In genomic region chr4:13705521-13706035, GRCh38 we compare ENCODE assay signal across 10 cellular contexts.
A peak's percentile ranks its signal among the peaks of the same experiment; 100 is the strongest.
DNase-seq lines count a peak whose midpoint lies in the region; ATAC-seq, FAIRE-seq and TF ChIP-seq lines count a peak whose summit lies in the region.
"Had no signal": no experiment of that assay in that cellular context is flagged by ENCODE, and none has a peak within 500 bp of the region (broad histone marks: within the 10 kb centered on the region; RNA-seq: fewer than 3 reads in every experiment).

No MANE protein-coding gene starts in this region.

- POLR2A ChIA-PET in A549 (lab: Yijun Ruan, JAX) = no interaction called here
- POLR2A ChIA-PET in H1 (lab: Charles Lee; ENCODE audit: partially characterized antibody) = no interaction called here

- no peak overlapping the region for H3K27ac Mint-ChIP-seq in glutamatergic neuron (ENCODE audit: unreplicated experiment)
- H3K27ac Mint-ChIP-seq: activated CD4-positive, alpha-beta T cell treated with anti-CD3 and anti-CD28 coated beads for 36 hours had no signal

- H3K9me3 Mint-ChIP-seq in glutamatergic neuron (ENCODE audit: unreplicated experiment) = no peaks in the 10 kb centered on the region

- FAIRE-seq in A549 (lab: Jason Lieb, UNC) = no peak
- no peak for FAIRE-seq in H1 (lab: Jason Lieb, UNC)

- 0 out of 2 replicates have a peak overlapping the region, but pooled peaks have one; percentile 56 for H2AFZ ChIP-seq in H1 (ENCODE audit: low read length)

- H3K4me2 ChIP-seq in A549 (no peak overlapping the region), H1 (ENCODE audit: insufficient read depth in 1 of 2, low read depth in 2 of 2, low read length in 2 of 2) (no peak overlapping the region)

- no peak overlapping the region for H3K18ac ChIP-seq in H1 (ENCODE audit: extremely low read depth, low read length)

- TF ChIP-seq CTCF in A549 (IDR thresholded peaks at IDR 0.05) = no peak
- no peak for TF ChIP-seq CTCF in H1 (IDR thresholded peaks at IDR 0.05; ENCODE audit: control extremely low read depth in 1 of 3, insufficient read depth in 1 of 3, low read depth in 1 of 3, low read length in 3 of 3)
- no peak for TF ChIP-seq CTCF in lung (IDR thresholded peaks at IDR 0.05; ENCODE audit: control extremely low read depth, extremely low read depth)
- no peak for TF ChIP-seq CTCF in glutamatergic neuron (IDR thresholded peaks at IDR 0.05; ENCODE audit: partially characterized antibody, unreplicated experiment)

- H3K4me1 ChIP-seq in A549 (peaks cover 38% of the 10 kb centered on the region), H1 (replicated peaks in 1 of 4; ENCODE audit: control insufficient read depth in 3 of 4, insufficient read depth in 4 of 4, low read length in 3 of 4) (no peaks in the 10 kb centered on the region), lung (ENCODE audit: control insufficient read depth in 2 of 2, insufficient read depth in 2 of 2, low read length in 2 of 2) (peaks cover 2 to 3% of the 10 kb centered on the region in 2 donors)

- no peaks in the 10 kb centered on the region for H3K79me1 ChIP-seq in H1 (ENCODE audit: low read depth, low read length)

- H3K4me3 ChIP-seq in A549 (no peak overlapping the region), H1 (ENCODE audit: extremely low read depth in 1 of 4, insufficient read depth in 2 of 4, low read depth in 3 of 4, low read length in 4 of 4) (no peak overlapping the region), lung (no peak overlapping the region)

- H3K14ac ChIP-seq in H1 (ENCODE audit: insufficient read length) = no peak overlapping the region

- H3K4ac ChIP-seq in H1 (replicated peaks; ENCODE audit: insufficient read length, low read depth, low read length) = no peak overlapping the region

- CTCF ChIA-PET in A549 (lab: Yijun Ruan, JAX) (interaction anchor here (1.5 kb wide), 1 partner anchor 50 kb away, joined by 4 read pairs; no protein-coding TSS in a partner anchor), H1 (lab: Charles Lee; ENCODE audit: partially characterized antibody) (interaction anchor here (1.8 kb wide), 1 partner anchor 51 kb away, joined by 5 read pairs; no protein-coding TSS in a partner anchor)

- no peak for ATAC-seq in A549
- ATAC-seq in lung (ENCODE audit: insufficient read depth, low FRiP score) = peak; percentile 63
- ATAC-seq: activated CD4-positive, alpha-beta T cell treated with anti-CD3 and anti-CD28 coated beads for 36 hours had no signal

- H3K9ac ChIP-seq in H1 (replicated peaks in 1 of 4; ENCODE audit: extremely low read depth in 1 of 4, low read depth in 3 of 4, low read length in 3 of 4) = no peak overlapping the region

- H2BK15ac ChIP-seq in H1 (ENCODE audit: low read length) = no peak overlapping the region

- TF ChIP-seq RAD21 in A549 (conservative IDR thresholded peaks at IDR 0.05 in 1 of 2, IDR thresholded peaks at IDR 0.05 in 1 of 2) (no peak), H1 (IDR thresholded peaks at IDR 0.05 in 1 of 2, conservative IDR thresholded peaks at IDR 0.05 in 1 of 2; ENCODE audit: low read depth in 2 of 2, low read length in 2 of 2) (no peak)

- TF ChIP-seq EP300 in A549 (IDR thresholded peaks at IDR 0.05) (no peak), H1 (IDR thresholded peaks at IDR 0.05; ENCODE audit: borderline replicate concordance in 1 of 2, low read depth in 2 of 2, low read length in 2 of 2) (no peak)

- no peak overlapping the region for H3K23ac ChIP-seq in H1 (ENCODE audit: insufficient read length)

- no peak overlapping the region for H4K8ac ChIP-seq in H1 (ENCODE audit: extremely low read depth, insufficient read depth, low read length)

- H2BK120ac ChIP-seq in H1 (replicated peaks; ENCODE audit: low read depth, low read length) = no peak overlapping the region

- H4K20me1 ChIP-seq in H1 (replicated peaks in 1 of 2; ENCODE audit: control insufficient read depth in 1 of 2, insufficient read depth in 2 of 2, low read length in 2 of 2) = no peaks in the 10 kb centered on the region

- H2BK20ac ChIP-seq in H1 (ENCODE audit: low read length) = no peak overlapping the region

- H3K4me1 Mint-ChIP-seq in glutamatergic neuron (ENCODE audit: low read depth, unreplicated experiment) = no peaks in the 10 kb centered on the region
- H3K4me1 Mint-ChIP-seq: activated CD4-positive, alpha-beta T cell treated with anti-CD3 and anti-CD28 coated beads for 36 hours had no signal

- no peaks in the 10 kb centered on the region for H3K27me3 Mint-ChIP-seq in glutamatergic neuron (ENCODE audit: unreplicated experiment)

- no peak overlapping the region for H2BK5ac ChIP-seq in H1 (ENCODE audit: low read depth, low read length)

- H4K5ac ChIP-seq in H1 (ENCODE audit: insufficient read length, low read depth, low read length) = no peak overlapping the region

- H4K91ac ChIP-seq in H1 (replicated peaks; ENCODE audit: insufficient read length, low read length) = no peak overlapping the region

- no peaks in the 10 kb centered on the region for H3K36me3 Mint-ChIP-seq in glutamatergic neuron (ENCODE audit: unreplicated experiment)

- H3K9me3 ChIP-seq in A549 (peaks cover 3% of the 10 kb centered on the region; the same call in 1 of the 3 replicates), H1 (ENCODE audit: insufficient read depth in 2 of 2, low read depth in 1 of 2, low read length in 1 of 2) (no peaks in the 10 kb centered on the region), lung (ENCODE audit: control insufficient read depth in 2 of 2, insufficient read depth in 1 of 2, low read length in 1 of 2) (peaks cover 0 to under 1% of the 10 kb centered on the region in 2 donors)

- H3K56ac ChIP-seq in H1 (replicated peaks; ENCODE audit: insufficient read length, low read depth, low read length) = no peak overlapping the region

- no peak overlapping the region for H3K4me3 Mint-ChIP-seq in glutamatergic neuron (ENCODE audit: unreplicated experiment)
- H3K4me3 Mint-ChIP-seq: activated CD4-positive, alpha-beta T cell treated with anti-CD3 and anti-CD28 coated beads for 36 hours had no signal

- H3K36me3 ChIP-seq in H1 (ENCODE audit: control insufficient read depth in 2 of 4, insufficient read depth in 4 of 4, low read length in 3 of 4) = no peaks in the 10 kb centered on the region
- H3K36me3 ChIP-seq in lung (ENCODE audit: control insufficient read depth in 2 of 2, insufficient read depth in 2 of 2, low read length in 2 of 2) = no peaks in the 10 kb centered on the region

- H3K27ac ChIP-seq in A549 = peak overlapping the region; percentile 56 to 83; a peak in 5 of 6 replicates
- no peak overlapping the region for H3K27ac ChIP-seq in H1 (ENCODE audit: low read depth, low read length)
- H3K27ac ChIP-seq in lung (ENCODE audit: low read depth in 1 of 2, low read length in 1 of 2) = peak overlapping the region in 1 of 2 donors; percentile 83

- H2BK12ac ChIP-seq in H1 (ENCODE audit: low read depth, low read length) = no peak overlapping the region

- WGBS in A549 (ENCODE audit: missing lambda C conversion rate) = 92% methylated on average over 9 of the region's 9 CpGs
- 90% methylated on average over 9 of the region's 9 CpGs; no CpG with 5 or more reads in 1 of the 2 experiments for WGBS in H1 (ENCODE audit: extremely low coverage in 1 of 2, insufficient coverage in 1 of 2, insufficient read length in 1 of 2, insufficient replicate concordance in 2 of 2, low coverage in 1 of 2, low lambda C conversion rate in 2 of 2, missing lambda C conversion rate in 1 of 2), 2 experiments
- 60 to 63% methylated on average over 9 of the region's 9 CpGs for WGBS in lung, 2 donors

- H3K79me2 ChIP-seq in H1 (ENCODE audit: control insufficient read depth in 1 of 2, insufficient read depth in 2 of 2, low read length in 2 of 2) = no peaks in the 10 kb centered on the region

- intact Hi-C loops in posterior cingulate gyrus (cut with DNase I) = no loop called here

- no peak overlapping the region for H2AK5ac ChIP-seq in H1 (ENCODE audit: low read depth, low read length)

- no peak for DNase-seq in A549 (ENCODE audit: low read depth in 1 of 2, low spot score in 1 of 2)
- peak; percentile 75 for DNase-seq in NCI-H2029 (lab: John Stamatoyannopoulos, UW)
- no peak for DNase-seq in H1 (ENCODE audit: low read depth in 1 of 2, low spot score in 2 of 2)
- peak; percentile 48 for DNase-seq in lung (ENCODE audit: low spot score)
- no peak for DNase-seq in glutamatergic neuron
- DNase-seq in posterior cingulate gyrus = no peak
- no peak for DNase-seq in DMS79 (lab: John Stamatoyannopoulos, UW)
- DNase-seq in cortex of kidney (lab: John Stamatoyannopoulos, UW) = no peak
- DNase-seq: activated CD4-positive, alpha-beta T cell treated with anti-CD3 and anti-CD28 coated beads for 36 hours; NCI-H1436 treated with DMSO at 0.1 percent for 48 hours had no signal

- no peaks in the 10 kb centered on the region for H3K23me2 ChIP-seq in H1 (ENCODE audit: low read depth, low read length)

- TF ChIP-seq POLR2A in A549 (IDR thresholded peaks at IDR 0.05; ENCODE audit: low read length) = no peak
- TF ChIP-seq POLR2A in H1 (IDR thresholded peaks at IDR 0.05; ENCODE audit: control extremely low read depth in 1 of 2, low read depth in 2 of 2, low read length in 2 of 2) = no peak

- no peaks in the 10 kb centered on the region for H3K27me3 ChIP-seq in H1 (replicated peaks in 1 of 4; ENCODE audit: control insufficient read depth in 3 of 4, extremely low read depth in 1 of 4, insufficient read depth in 3 of 4, low read length in 3 of 4)
- H3K27me3 ChIP-seq in lung (ENCODE audit: control insufficient read depth, insufficient read depth) = no peaks in the 10 kb centered on the region

TF ChIP-seq in A549, 52 proteins besides CTCF, POLR2A, EP300 and RAD21 (continues in another document):
- no peak for TF ChIP-seq CEBPB (IDR thresholded peaks at IDR 0.05)
- TF ChIP-seq KDM1A (IDR thresholded peaks at IDR 0.05; ENCODE audit: low read depth) = no peak

TF ChIP-seq in H1, 55 proteins besides CTCF, POLR2A, EP300 and RAD21 (continues in another document):
- TF ChIP-seq USF2 (IDR thresholded peaks at IDR 0.05; ENCODE audit: low read length) = no peak
- TF ChIP-seq CTBP2 (IDR thresholded peaks at IDR 0.05; ENCODE audit: borderline replicate concordance, insufficient read depth, insufficient read length, low read length) = no peak
- no peak for TF ChIP-seq FOSL1 (IDR thresholded peaks at IDR 0.05; ENCODE audit: insufficient read depth, low read depth, low read length)
- no peak for TF ChIP-seq CEBPB (IDR thresholded peaks at IDR 0.05; ENCODE audit: low read depth, low read length)
- no peak for TF ChIP-seq EZH2 (IDR thresholded peaks at IDR 0.05; ENCODE audit: low read depth, low read length, severe bottlenecking)
- TF ChIP-seq CBX8 (IDR thresholded peaks at IDR 0.05; ENCODE audit: borderline replicate concordance, low read depth, low read length) = no peak
- TF ChIP-seq NANOG (IDR thresholded peaks at IDR 0.05; ENCODE audit: insufficient read depth, low read depth, low read length, poor library complexity, severe bottlenecking) = no peak
- no peak for TF ChIP-seq RXRA (IDR thresholded peaks at IDR 0.05; ENCODE audit: insufficient read depth, low read depth, low read length)

Comparison
In these comparisons a context has a peak if more than half of its experiments do, and no peak if none do; other contexts are left out.
1. DNase-seq: peak in NCI-H2029 (single experiment) and lung (single experiment); none in A549 (0 of 2), H1 (0 of 2), glutamatergic neuron (single experiment), posterior cingulate gyrus (0 of 10), DMS79 (single experiment) and cortex of kidney (single experiment).